10 cellular contexts compared by ENCODE assay signal in the genomic region with DNA sequence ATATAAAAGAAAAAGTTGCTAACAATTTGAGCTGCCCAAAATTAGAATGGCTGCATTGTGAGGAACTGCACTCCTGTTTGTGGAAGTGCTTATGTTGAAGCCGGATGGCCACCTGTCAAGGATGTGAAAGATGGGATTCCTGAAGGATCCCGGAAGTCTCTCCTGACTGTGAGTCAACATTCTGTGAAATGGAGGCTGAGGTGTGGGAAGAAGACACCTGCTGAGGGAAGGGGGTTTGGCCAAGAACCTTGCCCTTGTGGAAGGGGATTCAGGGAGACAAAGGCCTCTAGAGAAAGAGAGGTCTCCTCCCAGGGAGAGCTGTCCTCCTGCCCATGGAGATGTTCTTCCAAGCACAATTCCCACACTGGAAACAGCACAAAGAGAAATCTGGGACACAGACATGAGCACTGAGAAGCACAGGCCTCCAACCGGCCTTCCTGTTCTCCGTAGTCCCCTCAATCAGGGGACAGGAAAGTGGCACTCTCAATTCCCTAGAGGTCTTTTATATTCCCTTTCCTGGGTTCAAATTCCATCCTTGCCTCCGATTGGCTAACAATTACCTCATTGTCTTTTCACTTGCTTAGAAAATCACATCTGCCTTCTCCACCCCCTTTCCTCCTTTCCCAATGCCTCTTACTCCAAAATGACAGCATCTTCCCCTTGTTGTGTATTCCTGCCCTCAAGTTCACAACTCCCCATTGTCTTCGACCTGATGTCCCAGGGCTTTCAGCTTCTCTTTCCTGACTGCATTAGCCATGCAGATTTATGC.
DNase-seq lines count a peak whose midpoint lies in the region; ATAC-seq, FAIRE-seq and TF ChIP-seq lines count a peak whose summit lies in the region.
"Had no signal": no experiment of that assay in that cellular context is flagged by ENCODE, and none has a peak within 500 bp of the region (broad histone marks: within the 10 kb centered on the region; RNA-seq: fewer than 3 reads in every experiment).

No MANE protein-coding gene starts in this region.

- no peak overlapping the region for H3K4me2 ChIP-seq in H1 (ENCODE audit: insufficient read depth in 1 of 2, low read depth in 2 of 2, low read length in 2 of 2)

- no peak overlapping the region for H2BK15ac ChIP-seq in H1 (ENCODE audit: low read length)

- no peak overlapping the region for H3K4me3 ChIP-seq in H1 (ENCODE audit: extremely low read depth in 1 of 4, insufficient read depth in 2 of 4, low read depth in 3 of 4, low read length in 4 of 4)
- no peak overlapping the region for H3K4me3 ChIP-seq in skeletal muscle tissue (ENCODE audit: low read length in 3 of 3)
- no peak overlapping the region for H3K4me3 ChIP-seq in small intestine (ENCODE audit: low read depth in 1 of 2, low read length in 2 of 2)

- H3K27ac Mint-ChIP-seq in activated naive CD4-positive, alpha-beta T cell treated with anti-CD3 and anti-CD28 coated beads for 36 hours: peak overlapping the region; percentile 97

- H2BK5ac ChIP-seq in H1 (ENCODE audit: low read depth, low read length): peak overlapping the region; percentile 63; the same call in 1 of the 2 replicates

- H3K79me1 ChIP-seq in H1 (ENCODE audit: low read depth, low read length): no peaks in the 10 kb centered on the region

- H3K18ac ChIP-seq in H1 (ENCODE audit: extremely low read depth, low read length): peak overlapping the region; percentile 64; the same call in 1 of the 2 replicates

- no peak overlapping the region for H3K14ac ChIP-seq in H1 (ENCODE audit: insufficient read length)

- no peak overlapping the region for H3K23ac ChIP-seq in H1 (ENCODE audit: insufficient read length)

- no peaks in the 10 kb centered on the region for H3K27me3 Mint-ChIP-seq in activated naive CD4-positive, alpha-beta T cell treated with anti-CD3 and anti-CD28 coated beads for 36 hours (ENCODE audit: low read depth)

- no peak overlapping the region for H2BK12ac ChIP-seq in H1 (ENCODE audit: low read depth, low read length)

- intact Hi-C loops in activated naive CD4-positive, alpha-beta T cell treated with anti-CD3 and anti-CD28 coated beads for 36 hours (cut with micrococcal nuclease): no loop called here

- no peaks in the 10 kb centered on the region for H3K36me3 ChIP-seq in H1 (ENCODE audit: control insufficient read depth in 2 of 4, insufficient read depth in 4 of 4, low read length in 3 of 4)
- H3K36me3 ChIP-seq in skeletal muscle tissue (ENCODE audit: control insufficient read depth in 3 of 3, insufficient read depth in 3 of 3, low read length in 3 of 3): no peaks in the 10 kb centered on the region
- H3K36me3 ChIP-seq in small intestine (ENCODE audit: control insufficient read depth in 2 of 2, insufficient read depth in 2 of 2, low read length in 2 of 2): no peaks in the 10 kb centered on the region

- peaks cover 0 to 9% (median 6%) of the 10 kb centered on the region in 4 experiments; a peak in 5 of 7 replicates for H3K4me1 ChIP-seq in H1 (replicated peaks in 1 of 4; ENCODE audit: control insufficient read depth in 3 of 4, insufficient read depth in 4 of 4, low read length in 3 of 4)
- peaks cover 3 to 14% (median 5%) of the 10 kb centered on the region in 3 donors for H3K4me1 ChIP-seq in skeletal muscle tissue (ENCODE audit: control insufficient read depth in 3 of 3, insufficient read depth in 3 of 3, low read length in 3 of 3)
- H3K4me1 ChIP-seq in small intestine (ENCODE audit: control insufficient read depth in 2 of 2, insufficient read depth in 1 of 2, low read depth in 1 of 2, low read length in 1 of 2): peaks cover 7 to 18% of the 10 kb centered on the region in 2 donors

- H3K9me3 ChIP-seq in H1 (ENCODE audit: insufficient read depth in 2 of 2, low read depth in 1 of 2, low read length in 1 of 2): no peaks in the 10 kb centered on the region
- H3K9me3 ChIP-seq in skeletal muscle tissue (ENCODE audit: control insufficient read depth in 3 of 3, low read length in 3 of 3): no peaks in the 10 kb centered on the region
- no peaks in the 10 kb centered on the region for H3K9me3 ChIP-seq in small intestine (ENCODE audit: control insufficient read depth, low read depth)

- no peak overlapping the region for H3K4ac ChIP-seq in H1 (replicated peaks; ENCODE audit: insufficient read length, low read depth, low read length)

- peaks cover 3% of the 10 kb centered on the region for H3K9me3 Mint-ChIP-seq in activated naive CD4-positive, alpha-beta T cell treated with anti-CD3 and anti-CD28 coated beads for 36 hours

- WGBS in H1 (ENCODE audit: extremely low coverage in 1 of 2, insufficient coverage in 1 of 2, insufficient read length in 1 of 2, insufficient replicate concordance in 2 of 2, low coverage in 1 of 2, low lambda C conversion rate in 2 of 2, missing lambda C conversion rate in 1 of 2), 2 experiments: 77% methylated on average over 6 of the region's 6 CpGs; no CpG with 5 or more reads in 1 of the 2 experiments
- WGBS in small intestine, 3 donors: 32 to 54% (median 32%) methylated on average over 6 of the region's 6 CpGs

- no peak for TF ChIP-seq RAD21 in H1 (IDR thresholded peaks at IDR 0.05 in 1 of 2, conservative IDR thresholded peaks at IDR 0.05 in 1 of 2; ENCODE audit: low read depth in 2 of 2, low read length in 2 of 2)

- no peak overlapping the region for H4K91ac ChIP-seq in H1 (replicated peaks; ENCODE audit: insufficient read length, low read length)

- no peaks in the 10 kb centered on the region for H4K20me1 ChIP-seq in H1 (replicated peaks in 1 of 2; ENCODE audit: control insufficient read depth in 1 of 2, insufficient read depth in 2 of 2, low read length in 2 of 2)

- H2AFZ ChIP-seq in H1 (ENCODE audit: low read length): peak overlapping the region; percentile 83

- H3K23me2 ChIP-seq in H1 (ENCODE audit: low read depth, low read length): no peaks in the 10 kb centered on the region; the same call in 1 of the 2 replicates

- POLR2A ChIA-PET in H1 (lab: Charles Lee; ENCODE audit: partially characterized antibody): no interaction called here

- TF ChIP-seq CTCF in H1 (IDR thresholded peaks at IDR 0.05; ENCODE audit: control extremely low read depth in 1 of 3, insufficient read depth in 1 of 3, low read depth in 1 of 3, low read length in 3 of 3): no peak

- no peak overlapping the region for H2AK5ac ChIP-seq in H1 (ENCODE audit: low read depth, low read length)

- H3K9ac ChIP-seq in H1 (replicated peaks in 1 of 4; ENCODE audit: extremely low read depth in 1 of 4, low read depth in 3 of 4, low read length in 3 of 4) (no peak overlapping the region), skeletal muscle tissue (ENCODE audit: low read depth in 1 of 3, low read length in 3 of 3) (no peak overlapping the region)

- H3K27ac ChIP-seq in H1 (ENCODE audit: low read depth, low read length) (no peak overlapping the region), skeletal muscle tissue (ENCODE audit: low read depth, low read length) (peak overlapping the region; percentile 34), small intestine (ENCODE audit: low read depth in 1 of 2, low read length in 1 of 2) (peak overlapping the region in 1 of 2 donors; percentile 61)

- no peak overlapping the region for H3K56ac ChIP-seq in H1 (replicated peaks; ENCODE audit: insufficient read length, low read depth, low read length)

- 0 out of 2 replicates have a peak overlapping the region, but pooled peaks have one; percentile 44 for H2BK20ac ChIP-seq in H1 (ENCODE audit: low read length)

- DNase-seq in activated naive CD4-positive, alpha-beta T cell treated with anti-CD3 and anti-CD28 coated beads for 36 hours: no peak
- no peak for DNase-seq in activated naive CD4-positive, alpha-beta T cell treated with anti-CD3 and anti-CD28 coated beads, Interleukin-2, amount 50 U/mL, for 16 hours
- DNase-seq in NCI-H510A treated with DMSO at 0.1 percent for 48 hours (lab: John Stamatoyannopoulos, UW): peak; percentile 6
- no peak for DNase-seq in H1 (ENCODE audit: low read depth in 1 of 2, low spot score in 2 of 2)
- DNase-seq in small intestine: no peak
- no peak for DNase-seq in putamen (ENCODE audit: low spot score)
- DNase-seq: AML-193 had no signal

- TF ChIP-seq EP300 in H1 (IDR thresholded peaks at IDR 0.05; ENCODE audit: borderline replicate concordance in 1 of 2, low read depth in 2 of 2, low read length in 2 of 2): no peak

- peaks cover 12% of the 10 kb centered on the region for H3K36me3 Mint-ChIP-seq in activated naive CD4-positive, alpha-beta T cell treated with anti-CD3 and anti-CD28 coated beads for 36 hours (ENCODE audit: low read depth)

- H3K27me3 ChIP-seq in H1 (replicated peaks in 1 of 4; ENCODE audit: control insufficient read depth in 3 of 4, extremely low read depth in 1 of 4, insufficient read depth in 3 of 4, low read length in 3 of 4): no peaks in the 10 kb centered on the region
- peaks cover 0 to 4% (median 0%) of the 10 kb centered on the region in 3 donors for H3K27me3 ChIP-seq in skeletal muscle tissue (ENCODE audit: control insufficient read depth in 3 of 3, insufficient read depth in 3 of 3, low read length in 3 of 3)
- no peaks in the 10 kb centered on the region for H3K27me3 ChIP-seq in small intestine (ENCODE audit: control insufficient read depth in 2 of 2, insufficient read depth in 2 of 2, low read length in 2 of 2)

- H3K4me1 Mint-ChIP-seq in activated naive CD4-positive, alpha-beta T cell treated with anti-CD3 and anti-CD28 coated beads for 36 hours (ENCODE audit: low read depth): peaks cover 63% of the 10 kb centered on the region

- CTCF ChIA-PET in activated naive CD4-positive, alpha-beta T cell treated with anti-CD3 and anti-CD28 coated beads for 36 hours (lab: Charles Lee): interaction anchor here (0.6 to 1.1 kb wide), 5 partner anchors 8 to 125 kb away, joined by 3 to 4 read pairs (median 4); no protein-coding TSS in a partner anchor
- CTCF ChIA-PET in H1 (lab: Charles Lee; ENCODE audit: partially characterized antibody): interaction anchor here (0.7 to 4.4 kb wide), 9 partner anchors 9 to 110 kb away, joined by 3 to 17 read pairs (median 4); no protein-coding TSS in a partner anchor

- no peak overlapping the region for H4K8ac ChIP-seq in H1 (ENCODE audit: extremely low read depth, insufficient read depth, low read length)

- FAIRE-seq in H1 (lab: Jason Lieb, UNC): no peak
- no peak for FAIRE-seq in small intestine (lab: Jason Lieb, UNC)
- FAIRE-seq: GM12891 had no signal

- no peak overlapping the region for H2BK120ac ChIP-seq in H1 (replicated peaks; ENCODE audit: low read depth, low read length)

- H4K5ac ChIP-seq in H1 (ENCODE audit: insufficient read length, low read depth, low read length): no peak overlapping the region

- no peaks in the 10 kb centered on the region for H3K79me2 ChIP-seq in H1 (ENCODE audit: control insufficient read depth in 1 of 2, insufficient read depth in 2 of 2, low read length in 2 of 2)

- H3K4me3 Mint-ChIP-seq in activated naive CD4-positive, alpha-beta T cell treated with anti-CD3 and anti-CD28 coated beads for 36 hours: peak overlapping the region; percentile 83

- no peak for TF ChIP-seq POLR2A in H1 (IDR thresholded peaks at IDR 0.05; ENCODE audit: control extremely low read depth in 1 of 2, low read depth in 2 of 2, low read length in 2 of 2)

- no peak for ATAC-seq in GM19328 (IDR thresholded peaks at IDR 0.05; ENCODE audit: unreplicated experiment)

TF ChIP-seq in H1, 55 proteins besides CTCF, POLR2A, EP300 and RAD21 (continues in another document):
- TF ChIP-seq BACH1 (IDR thresholded peaks at IDR 0.05; ENCODE audit: low read length) (no peak), SAP30 (IDR thresholded peaks at IDR 0.05; ENCODE audit: insufficient read depth, insufficient replicate concordance, low read length) (no peak), RBBP5 (IDR thresholded peaks at IDR 0.05; ENCODE audit: borderline replicate concordance, low read depth, low read length) (no peak)
